In the genomic region with DNA sequence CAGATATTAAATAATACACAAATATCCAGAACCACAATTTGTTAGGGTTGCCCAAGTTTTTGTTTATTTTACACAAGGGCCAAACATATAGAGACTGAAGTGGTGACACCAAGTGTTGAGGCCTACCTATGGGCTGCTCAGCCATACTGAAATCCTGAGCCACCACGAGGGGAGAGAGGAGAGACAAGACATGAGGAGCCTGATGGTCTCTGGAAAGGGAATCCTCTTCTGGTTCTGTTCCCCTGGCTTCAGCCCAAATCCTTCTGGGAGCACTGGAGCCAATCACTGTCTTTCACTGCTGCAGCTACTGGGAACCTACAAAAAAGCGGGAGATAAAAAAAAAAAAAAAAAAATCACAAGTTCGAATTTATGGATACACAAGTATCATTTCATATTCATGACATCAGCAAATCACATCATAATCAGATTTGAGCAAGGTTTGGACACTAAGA, we compare ENCODE assay signal across 9 cellular contexts. TPM values are rescaled to one million over a fixed set of nuclear protein-coding genes. Genes with fewer than 3 reads are reported as not detected.
DNase-seq lines count a peak whose midpoint lies in the region; ATAC-seq and TF ChIP-seq lines count a peak whose summit lies in the region.
"Had no signal": no experiment of that assay in that cellular context is flagged by ENCODE, and none has a peak within 500 bp of the region (broad histone marks: within the 10 kb centered on the region; RNA-seq: fewer than 3 reads in every experiment).

No MANE protein-coding gene starts in this region.

- intact Hi-C loops in left cardiac atrium (cut with DNase I), result no loop called here
- intact Hi-C loops in cardiac septum (cut with DNase I), result loop anchor here (5.0 to 10.0 kb wide), 3 partner anchors 629 to 911 kb away; a partner anchor contains a TSS
- intact Hi-C loops in activated B cell treated with CpG ODN at 0.5 μM for 24 hours (cut with micrococcal nuclease), result loop anchor here (2.0 to 10.0 kb wide), 2 partner anchors 431 to 729 kb away; no protein-coding TSS in a partner anchor

- H3K4me2 ChIP-seq in mesenchymal stem cell (ENCODE audit: low read length, poor library complexity, severe bottlenecking), result no peak overlapping the region

- H3K9me3 Mint-ChIP-seq in activated B cell treated with CpG ODN at 0.5 μM for 24 hours, result no peaks in the 10 kb centered on the region

- H3K27me3 ChIP-seq in mesenchymal stem cell (ENCODE audit: control insufficient read depth in 1 of 2, insufficient read depth in 1 of 2, low read length in 2 of 2), result no peaks in the 10 kb centered on the region

- peak overlapping the region; percentile 63 for H3K27ac Mint-ChIP-seq in activated B cell treated with CpG ODN at 0.5 μM for 24 hours
- H3K27ac Mint-ChIP-seq: activated CD4-positive, alpha-beta T cell treated with anti-CD3 and anti-CD28 coated beads for 36 hours had no signal

- peaks cover 44% of the 10 kb centered on the region for H3K4me1 Mint-ChIP-seq in activated B cell treated with CpG ODN at 0.5 μM for 24 hours

- H3K4me3 Mint-ChIP-seq in activated B cell treated with CpG ODN at 0.5 μM for 24 hours, result no peak overlapping the region
- H3K4me3 Mint-ChIP-seq: activated CD4-positive, alpha-beta T cell treated with anti-CD3 and anti-CD28 coated beads for 36 hours had no signal

- H2BK5ac ChIP-seq in mesenchymal stem cell (ENCODE audit: low read depth, low read length, poor library complexity, severe bottlenecking), result no peak overlapping the region

- no peaks in the 10 kb centered on the region for H3K79me1 ChIP-seq in mesenchymal stem cell (replicated peaks; ENCODE audit: low read length, poor library complexity, severe bottlenecking)

- no peak overlapping the region for H2BK15ac ChIP-seq in mesenchymal stem cell (ENCODE audit: low read depth, poor library complexity, severe bottlenecking)

- no peak overlapping the region for H3K4ac ChIP-seq in mesenchymal stem cell (ENCODE audit: low read depth in 1 of 2, low read length in 2 of 2)

- H3K27me3 Mint-ChIP-seq in activated B cell treated with CpG ODN at 0.5 μM for 24 hours, result peaks cover 53% of the 10 kb centered on the region

- H2BK120ac ChIP-seq in mesenchymal stem cell (ENCODE audit: low read depth, low read length), result no peak overlapping the region

- no peak overlapping the region for H3K23ac ChIP-seq in mesenchymal stem cell (ENCODE audit: low read length in 2 of 2)

- H3K27ac ChIP-seq in mesenchymal stem cell (ENCODE audit: low read length, poor library complexity, severe bottlenecking), result no peak overlapping the region

- H3K9me3 ChIP-seq in mesenchymal stem cell (ENCODE audit: control insufficient read depth, low read length), result no peaks in the 10 kb centered on the region

- H3K18ac ChIP-seq in mesenchymal stem cell (ENCODE audit: low read depth in 1 of 2, low read length in 2 of 2), result no peak overlapping the region

- POLR2A ChIA-PET in activated B cell treated with CpG ODN at 0.5 μM for 24 hours (lab: Charles Lee), result no interaction called here

- peak overlapping the region; percentile 98 for H3K9ac ChIP-seq in mesenchymal stem cell (ENCODE audit: low read length)

- no peak overlapping the region for H2AFZ ChIP-seq in mesenchymal stem cell (ENCODE audit: low read depth, low read length)

- peaks cover 2% of the 10 kb centered on the region for H3K4me1 ChIP-seq in mesenchymal stem cell (ENCODE audit: control insufficient read depth, insufficient read depth, low read depth, low read length)

- H4K8ac ChIP-seq in mesenchymal stem cell (ENCODE audit: low read length), result no peak overlapping the region

- CTCF ChIA-PET in activated B cell treated with CpG ODN at 0.5 μM for 24 hours (lab: Charles Lee), result interaction anchor here (0.7 to 3.1 kb wide), 2 partner anchors 28 to 814 kb away, joined by 4 to 11 read pairs; no protein-coding TSS in a partner anchor

- no peak overlapping the region for H3K4me3 ChIP-seq in mesenchymal stem cell (ENCODE audit: insufficient read depth in 1 of 2, low read depth in 1 of 2, low read length in 2 of 2)

- no peak overlapping the region for H2BK12ac ChIP-seq in mesenchymal stem cell (ENCODE audit: low read length in 2 of 2)

- peaks cover 5% of the 10 kb centered on the region for H3K36me3 Mint-ChIP-seq in activated B cell treated with CpG ODN at 0.5 μM for 24 hours (ENCODE audit: low read depth)

- H3K14ac ChIP-seq in mesenchymal stem cell (ENCODE audit: low read length in 2 of 2), result no peak overlapping the region

- no peak for TF ChIP-seq CTCF in activated B cell treated with CpG ODN at 0.5 μM for 24 hours (IDR thresholded peaks at IDR 0.05)

- WGBS in mesenchymal stem cell, result 24% methylated on average over 3 of the region's 3 CpGs

- H4K91ac ChIP-seq in mesenchymal stem cell (ENCODE audit: low read length), result no peak overlapping the region

- no peaks in the 10 kb centered on the region for H3K36me3 ChIP-seq in mesenchymal stem cell (ENCODE audit: control insufficient read depth in 1 of 2, insufficient read depth in 2 of 2, low read depth in 1 of 2, low read length in 2 of 2)

- ATAC-seq in left cardiac atrium (no peak), activated B cell treated with CpG ODN at 0.5 μM for 24 hours (ENCODE audit: low read depth) (no peak), HG02884 (IDR thresholded peaks at IDR 0.05; ENCODE audit: unreplicated experiment) (no peak)
- ATAC-seq: activated CD4-positive, alpha-beta T cell treated with anti-CD3 and anti-CD28 coated beads for 36 hours had no signal

- H2AK5ac ChIP-seq in mesenchymal stem cell (ENCODE audit: low read length, severe bottlenecking), result no peak overlapping the region

- peak; percentile 57 for DNase-seq in left cardiac atrium
- no peak for DNase-seq in cardiac septum (ENCODE audit: low spot score)
- no peak for DNase-seq in activated B cell treated with CpG ODN at 0.5 μM for 24 hours
- peak; percentile 65 for DNase-seq in mesenchymal stem cell
- DNase-seq in NCI-H1930 (lab: John Stamatoyannopoulos, UW), result no peak
- DNase-seq in D341Med (ENCODE audit: low spot score), result no peak
- no peak for DNase-seq in stimulated activated CD4-positive, alpha-beta T cell treated with anti-CD3 and anti-CD28 coated beads, Interleukin-12 subunit alpha, Interleukin-12 subunit beta, amount 100 ng/mL, for 4 hours
- DNase-seq: activated CD4-positive, alpha-beta T cell treated with anti-CD3 and anti-CD28 coated beads for 36 hours had no signal

RNA-seq across cellular contexts. Expression of a gene that starts 1.9 kb away (rescaled TPM):
- total RNA-seq in left cardiac atrium (1 to 10 TPM; 1.9 to 2.0 TPM), cardiac septum (1.8 TPM), activated B cell treated with CpG ODN at 0.5 μM for 24 hours (0.60 TPM in 1 of 2 replicates, not detected in the other)
- 1.8 TPM for polyA plus RNA-seq in mesenchymal stem cell (2013, experiment 1 of 2)
- polyA plus RNA-seq in mesenchymal stem cell (2013, experiment 2 of 2), result 1.8 TPM

RNA-seq across cellular contexts. Expression of a gene that starts 10.4 kb away (rescaled TPM):
- total RNA-seq in left cardiac atrium (10 to 100 TPM; 26.1 to 30.3 TPM), cardiac septum (32.5 TPM), activated B cell treated with CpG ODN at 0.5 μM for 24 hours (40.6 and 48.7 TPM in 2 replicates)
- 29.2 TPM for polyA plus RNA-seq in mesenchymal stem cell (2013, experiment 1 of 2)
- 30.7 TPM for polyA plus RNA-seq in mesenchymal stem cell (2013, experiment 2 of 2)

Comparison
In these comparisons a context has a peak if more than half of its experiments do, and no peak if none do; other contexts are left out.
1. DNase-seq: peak in left cardiac atrium (single experiment) and mesenchymal stem cell (single experiment); none in cardiac septum (single experiment), activated B cell treated with CpG ODN at 0.5 μM for 24 hours (single experiment), NCI-H1930 (0 of 2), D341Med (single experiment) and stimulated activated CD4-positive, alpha-beta T cell treated with anti-CD3 and anti-CD28 coated beads, Interleukin-12 subunit alpha, Interleukin-12 subunit beta, amount 100 ng/mL, for 4 hours (single experiment).
2. intact Hi-C loops: an anchor here in cardiac septum (5.0 to 10.0 kb wide) and activated B cell treated with CpG ODN at 0.5 μM for 24 hours (2.0 to 10.0 kb wide); none called in left cardiac atrium.